ENCODE assay signal across 1 cellular context in the genomic region with DNA sequence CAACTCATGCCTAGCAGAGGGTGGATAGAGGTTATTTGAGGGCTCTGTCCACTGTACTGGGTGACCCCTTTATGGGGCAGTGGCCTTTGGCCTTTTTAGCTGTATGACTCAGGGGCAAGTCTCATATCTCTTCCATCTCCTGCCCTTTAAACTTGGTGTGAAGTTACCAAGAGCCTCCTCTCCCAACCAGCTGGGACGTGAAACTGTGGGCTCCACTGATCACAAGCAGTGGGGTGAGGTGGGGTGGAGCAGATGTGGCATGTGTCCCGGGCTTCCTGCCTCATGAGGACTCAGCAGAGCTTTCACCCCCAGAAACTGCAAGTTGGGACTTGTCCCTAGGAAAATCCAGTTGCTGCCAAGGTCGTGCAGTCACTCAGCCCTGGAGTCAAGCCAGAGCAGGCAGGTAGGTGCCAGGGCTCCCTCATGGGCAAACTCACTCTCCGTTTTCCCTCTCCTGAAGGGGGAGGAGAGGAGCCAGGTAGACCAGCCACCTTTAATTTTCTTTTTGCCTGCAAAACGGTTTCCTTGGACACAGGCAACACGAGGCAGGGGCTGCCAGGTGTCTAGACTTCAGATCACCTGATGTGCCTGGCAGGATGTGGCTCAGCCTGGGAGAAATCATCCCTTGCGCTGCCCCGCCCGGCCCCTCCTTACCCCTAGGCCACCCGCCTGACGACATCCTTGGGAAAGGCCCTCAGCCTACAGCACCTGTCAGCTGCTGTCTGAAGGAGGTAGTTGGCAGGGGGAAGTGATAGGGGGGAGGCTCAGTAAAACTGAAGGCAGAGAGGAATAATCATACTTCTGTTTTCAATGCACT.
A peak's percentile ranks its signal among the peaks of the same experiment; 100 is the strongest.
TF ChIP-seq lines count a peak whose summit lies in the region.

No MANE protein-coding gene starts in this region.

TF ChIP-seq in GM12878, 131 proteins besides CTCF, POLR2A, EP300 and RAD21 (continues in another document):
- TF ChIP-seq ZNF207 (IDR thresholded peaks at IDR 0.05; ENCODE audit: borderline replicate concordance) (no peak), SMAD5 (IDR thresholded peaks at IDR 0.05; ENCODE audit: low read depth) (no peak), GATAD2B (conservative IDR thresholded peaks at IDR 0.05; ENCODE audit: low read depth) (0 out of 2 replicates have a peak, but pooled peaks have one; percentile 30), TBL1XR1 (IDR thresholded peaks at IDR 0.05; ENCODE audit: low read depth, low read length) (no peak; the same call in 1 of the 2 replicates), ASH2L (IDR thresholded peaks at IDR 0.05; ENCODE audit: borderline replicate concordance, low read depth) (no peak), POLR2AphosphoS2 (IDR thresholded peaks at IDR 0.05; ENCODE audit: low read depth, low read length) (no peak), JUNB (IDR thresholded peaks at IDR 0.05) (peak; percentile 62; the same call in 1 of the 2 replicates), STAT1 (conservative IDR thresholded peaks at IDR 0.05) (no peak), NR2C2 (IDR thresholded peaks at IDR 0.05; ENCODE audit: borderline replicate concordance, control insufficient read depth, insufficient read length, low read depth) (no peak), SRF (IDR thresholded peaks at IDR 0.05; ENCODE audit: low read depth in 2 of 2, low read length in 2 of 2) (no peak), KDM1A (IDR thresholded peaks at IDR 0.05; ENCODE audit: borderline replicate concordance) (no peak), IKZF2 (IDR thresholded peaks at IDR 0.05) (peak; percentile 87 to 89; a peak in 3 of 4 replicates), MXI1 (IDR thresholded peaks at IDR 0.05; ENCODE audit: low read depth, low read length) (no peak; the same call in 1 of the 2 replicates), ZNF274 (IDR thresholded peaks at IDR 0.05; ENCODE audit: insufficient read depth, insufficient read length) (no peak), ZNF622 (IDR thresholded peaks at IDR 0.05) (no peak), HDGF (IDR thresholded peaks at IDR 0.05) (peak; percentile 66; the same call in 1 of the 2 replicates), BMI1 (IDR thresholded peaks at IDR 0.05; ENCODE audit: borderline replicate concordance) (no peak), STAT3 (IDR thresholded peaks at IDR 0.05; ENCODE audit: low read depth, low read length) (no peak), ZBED1 (IDR thresholded peaks at IDR 0.05; ENCODE audit: borderline replicate concordance) (peak; percentile 80; the same call in 1 of the 2 replicates), TCF7 (IDR thresholded peaks at IDR 0.05; ENCODE audit: borderline replicate concordance) (no peak), EGR1 (IDR thresholded peaks at IDR 0.05; ENCODE audit: borderline replicate concordance in 1 of 2, low read depth in 2 of 2, low read length in 2 of 2) (no peak), LARP7 (IDR thresholded peaks at IDR 0.05) (no peak), PAX5 (IDR thresholded peaks at IDR 0.05; ENCODE audit: borderline replicate concordance, low read depth, low read length) (peak; percentile 19; the same call in 1 of the 2 replicates), IKZF1 (conservative IDR thresholded peaks at IDR 0.05) (peak; percentile 83), SMAD1 (IDR thresholded peaks at IDR 0.05; ENCODE audit: low read depth, partially characterized antibody) (no peak), CBX5 (IDR thresholded peaks at IDR 0.05; ENCODE audit: low read depth) (no peak), RAD51 (IDR thresholded peaks at IDR 0.05) (peak; percentile 62), PAX8 (IDR thresholded peaks at IDR 0.05) (no peak), FOXK2 (IDR thresholded peaks at IDR 0.05) (no peak), RBBP5 (conservative IDR thresholded peaks at IDR 0.05) (no peak), SMARCA5 (IDR thresholded peaks at IDR 0.05) (no peak; the same call in 1 of the 2 replicates), WRNIP1 (IDR thresholded peaks at IDR 0.05; ENCODE audit: borderline replicate concordance, low read depth, low read length) (peak; percentile 81; the same call in 1 of the 2 replicates)
- TF ChIP-seq, protein P1, sequence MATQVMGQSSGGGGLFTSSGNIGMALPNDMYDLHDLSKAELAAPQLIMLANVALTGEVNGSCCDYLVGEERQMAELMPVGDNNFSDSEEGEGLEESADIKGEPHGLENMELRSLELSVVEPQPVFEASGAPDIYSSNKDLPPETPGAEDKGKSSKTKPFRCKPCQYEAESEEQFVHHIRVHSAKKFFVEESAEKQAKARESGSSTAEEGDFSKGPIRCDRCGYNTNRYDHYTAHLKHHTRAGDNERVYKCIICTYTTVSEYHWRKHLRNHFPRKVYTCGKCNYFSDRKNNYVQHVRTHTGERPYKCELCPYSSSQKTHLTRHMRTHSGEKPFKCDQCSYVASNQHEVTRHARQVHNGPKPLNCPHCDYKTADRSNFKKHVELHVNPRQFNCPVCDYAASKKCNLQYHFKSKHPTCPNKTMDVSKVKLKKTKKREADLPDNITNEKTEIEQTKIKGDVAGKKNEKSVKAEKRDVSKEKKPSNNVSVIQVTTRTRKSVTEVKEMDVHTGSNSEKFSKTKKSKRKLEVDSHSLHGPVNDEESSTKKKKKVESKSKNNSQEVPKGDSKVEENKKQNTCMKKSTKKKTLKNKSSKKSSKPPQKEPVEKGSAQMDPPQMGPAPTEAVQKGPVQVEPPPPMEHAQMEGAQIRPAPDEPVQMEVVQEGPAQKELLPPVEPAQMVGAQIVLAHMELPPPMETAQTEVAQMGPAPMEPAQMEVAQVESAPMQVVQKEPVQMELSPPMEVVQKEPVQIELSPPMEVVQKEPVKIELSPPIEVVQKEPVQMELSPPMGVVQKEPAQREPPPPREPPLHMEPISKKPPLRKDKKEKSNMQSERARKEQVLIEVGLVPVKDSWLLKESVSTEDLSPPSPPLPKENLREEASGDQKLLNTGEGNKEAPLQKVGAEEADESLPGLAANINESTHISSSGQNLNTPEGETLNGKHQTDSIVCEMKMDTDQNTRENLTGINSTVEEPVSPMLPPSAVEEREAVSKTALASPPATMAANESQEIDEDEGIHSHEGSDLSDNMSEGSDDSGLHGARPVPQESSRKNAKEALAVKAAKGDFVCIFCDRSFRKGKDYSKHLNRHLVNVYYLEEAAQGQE (IDR thresholded peaks at IDR 0.05; ENCODE audit: low read depth, low read length), result no peak
- TF ChIP-seq, protein P2, sequence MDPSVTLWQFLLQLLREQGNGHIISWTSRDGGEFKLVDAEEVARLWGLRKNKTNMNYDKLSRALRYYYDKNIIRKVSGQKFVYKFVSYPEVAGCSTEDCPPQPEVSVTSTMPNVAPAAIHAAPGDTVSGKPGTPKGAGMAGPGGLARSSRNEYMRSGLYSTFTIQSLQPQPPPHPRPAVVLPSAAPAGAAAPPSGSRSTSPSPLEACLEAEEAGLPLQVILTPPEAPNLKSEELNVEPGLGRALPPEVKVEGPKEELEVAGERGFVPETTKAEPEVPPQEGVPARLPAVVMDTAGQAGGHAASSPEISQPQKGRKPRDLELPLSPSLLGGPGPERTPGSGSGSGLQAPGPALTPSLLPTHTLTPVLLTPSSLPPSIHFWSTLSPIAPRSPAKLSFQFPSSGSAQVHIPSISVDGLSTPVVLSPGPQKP (IDR thresholded peaks at IDR 0.05; ENCODE audit: low read depth, low read length), result no peak
- TF ChIP-seq, protein P3, sequence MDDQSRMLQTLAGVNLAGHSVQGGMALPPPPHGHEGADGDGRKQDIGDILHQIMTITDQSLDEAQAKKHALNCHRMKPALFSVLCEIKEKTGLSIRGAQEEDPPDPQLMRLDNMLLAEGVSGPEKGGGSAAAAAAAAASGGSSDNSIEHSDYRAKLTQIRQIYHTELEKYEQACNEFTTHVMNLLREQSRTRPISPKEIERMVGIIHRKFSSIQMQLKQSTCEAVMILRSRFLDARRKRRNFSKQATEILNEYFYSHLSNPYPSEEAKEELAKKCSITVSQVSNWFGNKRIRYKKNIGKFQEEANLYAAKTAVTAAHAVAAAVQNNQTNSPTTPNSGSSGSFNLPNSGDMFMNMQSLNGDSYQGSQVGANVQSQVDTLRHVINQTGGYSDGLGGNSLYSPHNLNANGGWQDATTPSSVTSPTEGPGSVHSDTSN (IDR thresholded peaks at IDR 0.05; ENCODE audit: insufficient replicate concordance, low read depth, low read length), result no peak
- TF ChIP-seq, protein P4, sequence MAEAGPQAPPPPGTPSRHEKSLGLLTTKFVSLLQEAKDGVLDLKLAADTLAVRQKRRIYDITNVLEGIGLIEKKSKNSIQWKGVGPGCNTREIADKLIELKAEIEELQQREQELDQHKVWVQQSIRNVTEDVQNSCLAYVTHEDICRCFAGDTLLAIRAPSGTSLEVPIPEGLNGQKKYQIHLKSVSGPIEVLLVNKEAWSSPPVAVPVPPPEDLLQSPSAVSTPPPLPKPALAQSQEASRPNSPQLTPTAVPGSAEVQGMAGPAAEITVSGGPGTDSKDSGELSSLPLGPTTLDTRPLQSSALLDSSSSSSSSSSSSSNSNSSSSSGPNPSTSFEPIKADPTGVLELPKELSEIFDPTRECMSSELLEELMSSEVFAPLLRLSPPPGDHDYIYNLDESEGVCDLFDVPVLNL (IDR thresholded peaks at IDR 0.05; ENCODE audit: low read depth, low read length), result no peak
- TF ChIP-seq, protein P5, sequence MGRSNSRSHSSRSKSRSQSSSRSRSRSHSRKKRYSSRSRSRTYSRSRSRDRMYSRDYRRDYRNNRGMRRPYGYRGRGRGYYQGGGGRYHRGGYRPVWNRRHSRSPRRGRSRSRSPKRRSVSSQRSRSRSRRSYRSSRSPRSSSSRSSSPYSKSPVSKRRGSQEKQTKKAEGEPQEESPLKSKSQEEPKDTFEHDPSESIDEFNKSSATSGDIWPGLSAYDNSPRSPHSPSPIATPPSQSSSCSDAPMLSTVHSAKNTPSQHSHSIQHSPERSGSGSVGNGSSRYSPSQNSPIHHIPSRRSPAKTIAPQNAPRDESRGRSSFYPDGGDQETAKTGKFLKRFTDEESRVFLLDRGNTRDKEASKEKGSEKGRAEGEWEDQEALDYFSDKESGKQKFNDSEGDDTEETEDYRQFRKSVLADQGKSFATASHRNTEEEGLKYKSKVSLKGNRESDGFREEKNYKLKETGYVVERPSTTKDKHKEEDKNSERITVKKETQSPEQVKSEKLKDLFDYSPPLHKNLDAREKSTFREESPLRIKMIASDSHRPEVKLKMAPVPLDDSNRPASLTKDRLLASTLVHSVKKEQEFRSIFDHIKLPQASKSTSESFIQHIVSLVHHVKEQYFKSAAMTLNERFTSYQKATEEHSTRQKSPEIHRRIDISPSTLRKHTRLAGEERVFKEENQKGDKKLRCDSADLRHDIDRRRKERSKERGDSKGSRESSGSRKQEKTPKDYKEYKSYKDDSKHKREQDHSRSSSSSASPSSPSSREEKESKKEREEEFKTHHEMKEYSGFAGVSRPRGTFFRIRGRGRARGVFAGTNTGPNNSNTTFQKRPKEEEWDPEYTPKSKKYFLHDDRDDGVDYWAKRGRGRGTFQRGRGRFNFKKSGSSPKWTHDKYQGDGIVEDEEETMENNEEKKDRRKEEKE (IDR thresholded peaks at IDR 0.05), result no peak
- TF ChIP-seq, protein P6, sequence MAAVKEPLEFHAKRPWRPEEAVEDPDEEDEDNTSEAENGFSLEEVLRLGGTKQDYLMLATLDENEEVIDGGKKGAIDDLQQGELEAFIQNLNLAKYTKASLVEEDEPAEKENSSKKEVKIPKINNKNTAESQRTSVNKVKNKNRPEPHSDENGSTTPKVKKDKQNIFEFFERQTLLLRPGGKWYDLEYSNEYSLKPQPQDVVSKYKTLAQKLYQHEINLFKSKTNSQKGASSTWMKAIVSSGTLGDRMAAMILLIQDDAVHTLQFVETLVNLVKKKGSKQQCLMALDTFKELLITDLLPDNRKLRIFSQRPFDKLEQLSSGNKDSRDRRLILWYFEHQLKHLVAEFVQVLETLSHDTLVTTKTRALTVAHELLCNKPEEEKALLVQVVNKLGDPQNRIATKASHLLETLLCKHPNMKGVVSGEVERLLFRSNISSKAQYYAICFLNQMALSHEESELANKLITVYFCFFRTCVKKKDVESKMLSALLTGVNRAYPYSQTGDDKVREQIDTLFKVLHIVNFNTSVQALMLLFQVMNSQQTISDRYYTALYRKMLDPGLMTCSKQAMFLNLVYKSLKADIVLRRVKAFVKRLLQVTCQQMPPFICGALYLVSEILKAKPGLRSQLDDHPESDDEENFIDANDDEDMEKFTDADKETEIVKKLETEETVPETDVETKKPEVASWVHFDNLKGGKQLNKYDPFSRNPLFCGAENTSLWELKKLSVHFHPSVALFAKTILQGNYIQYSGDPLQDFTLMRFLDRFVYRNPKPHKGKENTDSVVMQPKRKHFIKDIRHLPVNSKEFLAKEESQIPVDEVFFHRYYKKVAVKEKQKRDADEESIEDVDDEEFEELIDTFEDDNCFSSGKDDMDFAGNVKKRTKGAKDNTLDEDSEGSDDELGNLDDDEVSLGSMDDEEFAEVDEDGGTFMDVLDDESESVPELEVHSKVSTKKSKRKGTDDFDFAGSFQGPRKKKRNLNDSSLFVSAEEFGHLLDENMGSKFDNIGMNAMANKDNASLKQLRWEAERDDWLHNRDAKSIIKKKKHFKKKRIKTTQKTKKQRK (IDR thresholded peaks at IDR 0.05; ENCODE audit: low read depth, low read length), result no peak
- TF ChIP-seq, protein P7, sequence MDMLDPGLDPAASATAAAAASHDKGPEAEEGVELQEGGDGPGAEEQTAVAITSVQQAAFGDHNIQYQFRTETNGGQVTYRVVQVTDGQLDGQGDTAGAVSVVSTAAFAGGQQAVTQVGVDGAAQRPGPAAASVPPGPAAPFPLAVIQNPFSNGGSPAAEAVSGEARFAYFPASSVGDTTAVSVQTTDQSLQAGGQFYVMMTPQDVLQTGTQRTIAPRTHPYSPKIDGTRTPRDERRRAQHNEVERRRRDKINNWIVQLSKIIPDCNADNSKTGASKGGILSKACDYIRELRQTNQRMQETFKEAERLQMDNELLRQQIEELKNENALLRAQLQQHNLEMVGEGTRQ (IDR thresholded peaks at IDR 0.05; ENCODE audit: borderline replicate concordance, low read depth, low read length), result no peak
- TF ChIP-seq, protein P8, sequence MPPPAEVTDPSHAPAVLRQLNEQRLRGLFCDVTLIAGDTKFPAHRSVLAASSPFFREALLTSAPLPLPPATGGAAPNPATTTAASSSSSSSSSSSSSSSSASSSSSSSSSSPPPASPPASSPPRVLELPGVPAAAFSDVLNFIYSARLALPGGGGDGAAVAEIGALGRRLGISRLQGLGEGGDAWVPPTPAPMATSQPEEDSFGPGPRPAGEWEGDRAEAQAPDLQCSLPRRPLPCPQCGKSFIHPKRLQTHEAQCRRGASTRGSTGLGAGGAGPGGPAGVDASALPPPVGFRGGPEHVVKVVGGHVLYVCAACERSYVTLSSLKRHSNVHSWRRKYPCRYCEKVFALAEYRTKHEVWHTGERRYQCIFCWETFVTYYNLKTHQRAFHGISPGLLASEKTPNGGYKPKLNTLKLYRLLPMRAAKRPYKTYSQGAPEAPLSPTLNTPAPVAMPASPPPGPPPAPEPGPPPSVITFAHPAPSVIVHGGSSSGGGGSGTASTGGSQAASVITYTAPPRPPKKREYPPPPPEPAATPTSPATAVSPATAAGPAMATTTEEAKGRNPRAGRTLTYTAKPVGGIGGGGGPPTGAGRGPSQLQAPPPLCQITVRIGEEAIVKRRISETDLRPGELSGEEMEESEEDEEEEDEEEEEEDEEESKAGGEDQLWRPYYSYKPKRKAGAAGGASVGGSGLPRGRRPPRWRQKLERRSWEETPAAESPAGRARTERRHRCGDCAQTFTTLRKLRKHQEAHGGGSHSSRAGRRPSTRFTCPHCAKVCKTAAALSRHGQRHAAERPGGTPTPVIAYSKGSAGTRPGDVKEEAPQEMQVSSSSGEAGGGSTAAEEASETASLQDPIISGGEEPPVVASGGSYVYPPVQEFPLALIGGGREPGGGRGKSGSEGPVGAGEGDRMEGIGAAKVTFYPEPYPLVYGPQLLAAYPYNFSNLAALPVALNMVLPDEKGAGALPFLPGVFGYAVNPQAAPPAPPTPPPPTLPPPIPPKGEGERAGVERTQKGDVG (CRISPR knock-in tag; IDR thresholded peaks at IDR 0.05), result no peak
